Comparison of ENCODE assay signal across 2 cellular contexts in the genomic region with DNA sequence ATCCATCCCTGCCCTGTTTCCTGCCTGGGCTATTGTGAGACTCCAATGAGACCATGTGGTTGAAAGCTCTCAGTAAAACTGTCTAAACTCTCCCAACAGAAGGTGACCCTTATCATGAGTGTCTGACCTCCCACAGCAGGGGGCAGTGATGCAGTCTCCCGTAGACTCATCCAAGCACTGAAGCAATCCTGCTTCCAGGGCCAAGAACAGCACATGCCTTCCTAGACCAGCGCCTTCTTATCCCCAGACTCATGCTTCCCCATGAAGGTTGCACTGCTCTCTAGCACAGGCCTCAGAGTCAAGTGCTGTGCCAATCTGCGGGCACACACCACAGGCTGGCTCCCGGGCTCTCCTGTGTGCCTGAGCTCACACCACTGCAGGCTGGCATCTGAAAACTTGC.
TF ChIP-seq lines count a peak whose summit lies in the region.

No MANE protein-coding gene starts in this region.

TF ChIP-seq in HepG2, 621 proteins besides CTCF, POLR2A, EP300 and RAD21 (continued from another document):
- TF ChIP-seq, protein P1, sequence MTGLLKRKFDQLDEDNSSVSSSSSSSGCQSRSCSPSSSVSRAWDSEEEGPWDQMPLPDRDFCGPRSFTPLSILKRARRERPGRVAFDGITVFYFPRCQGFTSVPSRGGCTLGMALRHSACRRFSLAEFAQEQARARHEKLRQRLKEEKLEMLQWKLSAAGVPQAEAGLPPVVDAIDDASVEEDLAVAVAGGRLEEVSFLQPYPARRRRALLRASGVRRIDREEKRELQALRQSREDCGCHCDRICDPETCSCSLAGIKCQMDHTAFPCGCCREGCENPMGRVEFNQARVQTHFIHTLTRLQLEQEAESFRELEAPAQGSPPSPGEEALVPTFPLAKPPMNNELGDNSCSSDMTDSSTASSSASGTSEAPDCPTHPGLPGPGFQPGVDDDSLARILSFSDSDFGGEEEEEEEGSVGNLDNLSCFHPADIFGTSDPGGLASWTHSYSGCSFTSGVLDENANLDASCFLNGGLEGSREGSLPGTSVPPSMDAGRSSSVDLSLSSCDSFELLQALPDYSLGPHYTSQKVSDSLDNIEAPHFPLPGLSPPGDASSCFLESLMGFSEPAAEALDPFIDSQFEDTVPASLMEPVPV (CRISPR knock-in tag; IDR thresholded peaks at IDR 0.05) = 0 out of 2 replicates have a peak, but pooled peaks have one; percentile 20
- TF ChIP-seq MTA3 (CRISPR knock-in tag; IDR thresholded peaks at IDR 0.05) = no peak
- no peak for TF ChIP-seq HIVEP1 (CRISPR knock-in tag; IDR thresholded peaks at IDR 0.05)
- TF ChIP-seq NFRKB (IDR thresholded peaks at IDR 0.05) = no peak
- TF ChIP-seq ZNF672 (CRISPR knock-in tag; IDR thresholded peaks at IDR 0.05) = no peak
- TF ChIP-seq ZFX (CRISPR knock-in tag; IDR thresholded peaks at IDR 0.05; ENCODE audit: low read depth) = 0 out of 2 replicates have a peak, but pooled peaks have one; percentile 16
- TF ChIP-seq, protein P2, sequence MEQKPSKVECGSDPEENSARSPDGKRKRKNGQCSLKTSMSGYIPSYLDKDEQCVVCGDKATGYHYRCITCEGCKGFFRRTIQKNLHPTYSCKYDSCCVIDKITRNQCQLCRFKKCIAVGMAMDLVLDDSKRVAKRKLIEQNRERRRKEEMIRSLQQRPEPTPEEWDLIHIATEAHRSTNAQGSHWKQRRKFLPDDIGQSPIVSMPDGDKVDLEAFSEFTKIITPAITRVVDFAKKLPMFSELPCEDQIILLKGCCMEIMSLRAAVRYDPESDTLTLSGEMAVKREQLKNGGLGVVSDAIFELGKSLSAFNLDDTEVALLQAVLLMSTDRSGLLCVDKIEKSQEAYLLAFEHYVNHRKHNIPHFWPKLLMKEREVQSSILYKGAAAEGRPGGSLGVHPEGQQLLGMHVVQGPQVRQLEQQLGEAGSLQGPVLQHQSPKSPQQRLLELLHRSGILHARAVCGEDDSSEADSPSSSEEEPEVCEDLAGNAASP (CRISPR knock-in tag; IDR thresholded peaks at IDR 0.05; ENCODE audit: borderline replicate concordance) = no peak
- peak; percentile 63; the same call in 1 of the 2 replicates for TF ChIP-seq SMC3 (IDR thresholded peaks at IDR 0.05; ENCODE audit: low read length)
- TF ChIP-seq TGIF2 (CRISPR knock-in tag; IDR thresholded peaks at IDR 0.05) = no peak
- TF ChIP-seq, protein P3, sequence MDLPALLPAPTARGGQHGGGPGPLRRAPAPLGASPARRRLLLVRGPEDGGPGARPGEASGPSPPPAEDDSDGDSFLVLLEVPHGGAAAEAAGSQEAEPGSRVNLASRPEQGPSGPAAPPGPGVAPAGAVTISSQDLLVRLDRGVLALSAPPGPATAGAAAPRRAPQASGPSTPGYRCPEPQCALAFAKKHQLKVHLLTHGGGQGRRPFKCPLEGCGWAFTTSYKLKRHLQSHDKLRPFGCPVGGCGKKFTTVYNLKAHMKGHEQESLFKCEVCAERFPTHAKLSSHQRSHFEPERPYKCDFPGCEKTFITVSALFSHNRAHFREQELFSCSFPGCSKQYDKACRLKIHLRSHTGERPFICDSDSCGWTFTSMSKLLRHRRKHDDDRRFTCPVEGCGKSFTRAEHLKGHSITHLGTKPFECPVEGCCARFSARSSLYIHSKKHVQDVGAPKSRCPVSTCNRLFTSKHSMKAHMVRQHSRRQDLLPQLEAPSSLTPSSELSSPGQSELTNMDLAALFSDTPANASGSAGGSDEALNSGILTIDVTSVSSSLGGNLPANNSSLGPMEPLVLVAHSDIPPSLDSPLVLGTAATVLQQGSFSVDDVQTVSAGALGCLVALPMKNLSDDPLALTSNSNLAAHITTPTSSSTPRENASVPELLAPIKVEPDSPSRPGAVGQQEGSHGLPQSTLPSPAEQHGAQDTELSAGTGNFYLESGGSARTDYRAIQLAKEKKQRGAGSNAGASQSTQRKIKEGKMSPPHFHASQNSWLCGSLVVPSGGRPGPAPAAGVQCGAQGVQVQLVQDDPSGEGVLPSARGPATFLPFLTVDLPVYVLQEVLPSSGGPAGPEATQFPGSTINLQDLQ (CRISPR knock-in tag; IDR thresholded peaks at IDR 0.05) = no peak
- TF ChIP-seq HMGA1 (CRISPR knock-in tag; conservative IDR thresholded peaks at IDR 0.05) = no peak
- TF ChIP-seq STAG1 (CRISPR knock-in tag; IDR thresholded peaks at IDR 0.05) = peak; percentile 64
- TF ChIP-seq NR2F6 (IDR thresholded peaks at IDR 0.05) = no peak
- 0 out of 2 replicates have a peak, but pooled peaks have one; percentile 27 for TF ChIP-seq NR2F6 (CRISPR knock-in tag; IDR thresholded peaks at IDR 0.05)
- TF ChIP-seq ZNF101 (CRISPR knock-in tag; IDR thresholded peaks at IDR 0.05; ENCODE audit: borderline replicate concordance, low read depth) = no peak

TF ChIP-seq in GM23338, 12 proteins besides CTCF, POLR2A, EP300 and RAD21 (continued from another document):
- TF ChIP-seq, protein P4, sequence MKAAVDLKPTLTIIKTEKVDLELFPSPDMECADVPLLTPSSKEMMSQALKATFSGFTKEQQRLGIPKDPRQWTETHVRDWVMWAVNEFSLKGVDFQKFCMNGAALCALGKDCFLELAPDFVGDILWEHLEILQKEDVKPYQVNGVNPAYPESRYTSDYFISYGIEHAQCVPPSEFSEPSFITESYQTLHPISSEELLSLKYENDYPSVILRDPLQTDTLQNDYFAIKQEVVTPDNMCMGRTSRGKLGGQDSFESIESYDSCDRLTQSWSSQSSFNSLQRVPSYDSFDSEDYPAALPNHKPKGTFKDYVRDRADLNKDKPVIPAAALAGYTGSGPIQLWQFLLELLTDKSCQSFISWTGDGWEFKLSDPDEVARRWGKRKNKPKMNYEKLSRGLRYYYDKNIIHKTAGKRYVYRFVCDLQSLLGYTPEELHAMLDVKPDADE (IDR thresholded peaks at IDR 0.05) = no peak
